ENCODE assay signal across 8 cellular contexts in the genomic region with DNA sequence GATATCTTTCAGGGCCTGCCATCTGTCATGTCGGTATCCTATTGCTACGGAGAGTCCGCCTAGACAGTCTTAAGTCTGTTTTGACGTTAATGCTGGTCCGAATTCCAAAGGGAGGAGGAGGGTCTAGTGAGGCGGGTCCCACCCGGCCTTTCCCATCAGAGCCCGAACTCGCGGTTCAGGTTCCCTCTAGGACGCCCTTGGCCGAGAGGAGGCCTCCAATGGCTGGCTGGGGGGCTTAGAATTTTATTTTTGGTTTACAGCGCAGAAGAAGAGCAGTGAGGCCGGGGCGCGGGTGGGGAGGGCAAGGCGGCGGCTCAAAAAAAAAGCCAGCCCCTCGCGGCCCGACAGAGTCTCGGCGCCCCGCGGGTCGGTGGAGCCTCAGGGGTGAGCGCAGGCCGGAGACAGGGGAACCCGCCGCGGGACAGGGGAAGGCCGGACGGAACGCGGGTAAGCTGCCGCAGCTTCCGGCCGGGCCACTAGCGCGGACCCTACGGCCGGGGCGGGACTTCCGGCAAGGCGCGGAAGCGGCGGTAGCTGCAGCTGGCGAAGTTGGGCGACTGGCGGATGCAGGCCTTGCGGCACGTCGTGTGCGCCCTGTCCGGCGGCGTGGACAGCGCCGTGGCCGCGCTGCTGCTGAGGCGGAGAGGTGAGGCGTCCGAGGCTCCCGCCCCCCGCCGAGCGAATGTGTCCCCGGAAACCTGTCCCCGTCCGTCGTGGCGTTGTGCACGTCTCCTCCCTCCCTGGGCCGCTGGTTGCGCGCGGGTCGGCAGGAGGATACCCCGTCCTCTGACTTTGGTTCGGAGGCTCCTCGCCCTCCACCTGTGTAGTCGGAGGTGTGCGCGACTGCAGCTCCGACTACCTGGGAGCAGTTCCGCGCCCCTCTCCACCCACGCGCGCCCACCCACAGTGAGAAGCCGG.
DNase-seq lines count a peak whose midpoint lies in the region; ATAC-seq and TF ChIP-seq lines count a peak whose summit lies in the region.

A gene with protein sequence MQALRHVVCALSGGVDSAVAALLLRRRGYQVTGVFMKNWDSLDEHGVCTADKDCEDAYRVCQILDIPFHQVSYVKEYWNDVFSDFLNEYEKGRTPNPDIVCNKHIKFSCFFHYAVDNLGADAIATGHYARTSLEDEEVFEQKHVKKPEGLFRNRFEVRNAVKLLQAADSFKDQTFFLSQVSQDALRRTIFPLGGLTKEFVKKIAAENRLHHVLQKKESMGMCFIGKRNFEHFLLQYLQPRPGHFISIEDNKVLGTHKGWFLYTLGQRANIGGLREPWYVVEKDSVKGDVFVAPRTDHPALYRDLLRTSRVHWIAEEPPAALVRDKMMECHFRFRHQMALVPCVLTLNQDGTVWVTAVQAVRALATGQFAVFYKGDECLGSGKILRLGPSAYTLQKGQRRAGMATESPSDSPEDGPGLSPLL (plus strand): TSS at position 514 of the 918 bp plus-strand sequence. CDS start 51 bp downstream, at position 565.

- no peak for TF ChIP-seq CTCF in AG10803 (conservative IDR thresholded peaks at IDR 0.05; ENCODE audit: low read length)

- peak within 1 kb of the TSS; percentile 68 for H3K27ac ChIP-seq in effector memory CD4-positive, alpha-beta T cell (ENCODE audit: insufficient read depth, low read length, poor library complexity, severe bottlenecking)

- no peaks in the 10 kb centered on the region for H3K27me3 ChIP-seq in effector memory CD4-positive, alpha-beta T cell (replicated peaks; ENCODE audit: control insufficient read depth, insufficient read depth, low read length, poor library complexity, severe bottlenecking)

- DNase-seq in AG10803 (ENCODE audit: low read depth) (peak; percentile 89), NCI-H82 treated with DMSO at 0.1 percent for 48 hours (lab: John Stamatoyannopoulos, UW; ENCODE audit: unreplicated experiment) (peak; percentile 14), medulla oblongata (ENCODE audit: extremely low spot score) (peak; percentile 88)
- DNase-seq in activated CD8-positive, alpha-beta memory T cell treated with anti-CD3 and anti-CD28 coated beads for 1 hour (ENCODE audit: extremely low read depth in 1 of 2, low read depth in 1 of 2) = peak; percentile 20 to 60
- peak; percentile 38 to 57 (median 45) for DNase-seq in effector memory CD4-positive, alpha-beta T cell
- peak; percentile 51 to 63 (median 52) for DNase-seq in stimulated activated CD4-positive, alpha-beta T cell treated with anti-CD3 and anti-CD28 coated beads, TNF-alpha, amount 100 ng/mL, for 48 hours (ENCODE audit: low read depth in 3 of 3)

- H3K36me3 ChIP-seq in effector memory CD4-positive, alpha-beta T cell (ENCODE audit: control insufficient read depth, insufficient read depth, low read length) = peaks cover 26% of the 10 kb centered on the region

- no peaks in the 10 kb centered on the region for H3K9me3 ChIP-seq in effector memory CD4-positive, alpha-beta T cell (ENCODE audit: control insufficient read depth, low read length)

- peak within 1 kb of the TSS; percentile 90 for H3K4me3 ChIP-seq in AG10803 (ENCODE audit: low read length)
- peak within 1 kb of the TSS; percentile 99 for H3K4me3 ChIP-seq in effector memory CD4-positive, alpha-beta T cell (ENCODE audit: insufficient read depth, low read depth, low read length, poor library complexity, severe bottlenecking)

- H3K4me1 ChIP-seq in effector memory CD4-positive, alpha-beta T cell (ENCODE audit: control insufficient read depth, insufficient read depth, low read length, poor library complexity, severe bottlenecking) = peaks cover 10% of the 10 kb centered on the region

- peak; percentile 84 for ATAC-seq in GM19025 (IDR thresholded peaks at IDR 0.05; ENCODE audit: low read depth, unreplicated experiment)
- ATAC-seq in HG03354 (IDR thresholded peaks at IDR 0.05; ENCODE audit: poor library complexity, severe bottlenecking, unreplicated experiment) = peak; percentile 86

Comparison
In these comparisons a context has a peak if more than half of its experiments do, and no peak if none do; other contexts are left out.
1. Peak in every context shown above with its lines: DNase-seq, ATAC-seq, H3K4me3 ChIP-seq and H3K27ac ChIP-seq.
2. DNase-seq: peak in every context shown above with its lines; median percentile 89 in AG10803; 88 in medulla oblongata; 52 in stimulated activated CD4-positive, alpha-beta T cell treated with anti-CD3 and anti-CD28 coated beads, TNF-alpha, amount 100 ng/mL, for 48 hours; 45 in effector memory CD4-positive, alpha-beta T cell; 40 in activated CD8-positive, alpha-beta memory T cell treated with anti-CD3 and anti-CD28 coated beads for 1 hour; 14 in NCI-H82 treated with DMSO at 0.1 percent for 48 hours.